In the genomic region with DNA sequence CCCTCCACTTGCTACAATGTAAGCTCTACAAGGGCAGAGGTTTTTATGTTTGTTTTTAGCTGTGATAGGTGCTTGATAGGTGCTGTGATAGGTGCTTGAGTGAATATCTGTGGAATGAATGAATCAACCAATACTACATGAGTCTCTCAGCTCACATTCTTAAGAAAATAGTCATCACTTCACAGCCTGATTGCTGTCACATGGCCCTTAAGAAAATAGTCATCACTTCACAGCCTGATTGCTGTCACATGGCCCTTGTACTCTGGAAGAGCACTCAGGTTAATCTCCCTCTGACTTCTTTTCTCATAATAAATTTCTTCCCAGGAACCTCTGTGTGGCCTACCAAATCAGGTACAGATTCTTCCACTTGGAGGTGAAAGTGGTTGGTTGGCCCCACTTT, we compare ENCODE assay signal across 13 cellular contexts.
A peak's percentile ranks its signal among the peaks of the same experiment; 100 is the strongest.
DNase-seq lines count a peak whose midpoint lies in the region; ATAC-seq and TF ChIP-seq lines count a peak whose summit lies in the region.
"Had no signal": no experiment of that assay in that cellular context is flagged by ENCODE, and none has a peak within 500 bp of the region (broad histone marks: within the 10 kb centered on the region; RNA-seq: fewer than 3 reads in every experiment).

No MANE protein-coding gene starts in this region.

- no peaks in the 10 kb centered on the region; the same call in 1 of the 2 replicates for H3K27me3 Mint-ChIP-seq in HFFc6 (ENCODE audit: insufficient read depth)
- H3K27me3 Mint-ChIP-seq in effector memory CD8-positive, alpha-beta T cell: peaks cover 6 to 14% of the 10 kb centered on the region in 2 donors
- H3K27me3 Mint-ChIP-seq in CD4-positive, alpha-beta T cell: peaks cover 21% of the 10 kb centered on the region

- H3K4me3 Mint-ChIP-seq in HFFc6: no peak overlapping the region
- H3K4me3 Mint-ChIP-seq in effector memory CD8-positive, alpha-beta T cell: no peak overlapping the region
- H3K4me3 Mint-ChIP-seq in CD4-positive, alpha-beta T cell: no peak overlapping the region
- H3K4me3 Mint-ChIP-seq: T-helper 1 cell treated with Interleukin-12 subunit alpha and Interleukin-12 subunit beta and Interleukin-4 antibody, amounts not matched to agents 30 μg/mL and 1 μg/mL, for 36 hours had no signal

- H3K36me3 Mint-ChIP-seq in HFFc6 (ENCODE audit: low read depth): no peaks in the 10 kb centered on the region
- H3K36me3 Mint-ChIP-seq in effector memory CD8-positive, alpha-beta T cell (ENCODE audit: insufficient read depth): no peaks in the 10 kb centered on the region
- no peaks in the 10 kb centered on the region for H3K36me3 Mint-ChIP-seq in CD4-positive, alpha-beta T cell (ENCODE audit: low read depth)

- H3K4me3 ChIP-seq in ACC112 (ENCODE audit: low read depth, low read length): no peak overlapping the region
- H3K4me3 ChIP-seq: body of pancreas, spleen had no signal

- DNase-seq in HFFc6 (peak; percentile 76), amniotic epithelial cell (ENCODE audit: low read depth) (peak; percentile 77), islet precursor cell (peak; percentile 75)
- no peak for DNase-seq in effector memory CD8-positive, alpha-beta T cell
- DNase-seq in CD4-positive, alpha-beta T cell: no peak
- DNase-seq: body of pancreas, C1 segment of cervical spinal cord, NCI-H526, spleen had no signal

- no peak for TF ChIP-seq CTCF in HFFc6 (IDR thresholded peaks at IDR 0.05)
- TF ChIP-seq CTCF in CD4-positive, alpha-beta T cell (IDR thresholded peaks at IDR 0.05): no peak

- H3K27ac ChIP-seq in ACC112 (ENCODE audit: low read depth, low read length): peak overlapping the region; percentile 18; the same call in 1 of the 2 replicates
- no peak overlapping the region for H3K27ac ChIP-seq in CD4-positive, alpha-beta T cell (ENCODE audit: low read depth, low read length)
- H3K27ac ChIP-seq: body of pancreas, spleen had no signal

- no peak overlapping the region for H3K27ac Mint-ChIP-seq in HFFc6
- no peak overlapping the region for H3K27ac Mint-ChIP-seq in effector memory CD8-positive, alpha-beta T cell
- no peak overlapping the region for H3K27ac Mint-ChIP-seq in CD4-positive, alpha-beta T cell
- H3K27ac Mint-ChIP-seq: T-helper 1 cell treated with Interleukin-12 subunit alpha and Interleukin-12 subunit beta and Interleukin-4 antibody, amounts not matched to agents 30 μg/mL and 1 μg/mL, for 36 hours had no signal

- H3K36me3 ChIP-seq in ACC112 (ENCODE audit: insufficient read depth, low read length): no peaks in the 10 kb centered on the region
- H3K36me3 ChIP-seq: spleen had no signal

- intact Hi-C loops in CD4-positive, alpha-beta T cell (cut with DNase I, micrococcal nuclease): no loop called here

- H3K4me1 Mint-ChIP-seq in HFFc6 (ENCODE audit: low read depth): peaks cover 23% of the 10 kb centered on the region; the same call in 1 of the 2 replicates
- no peaks in the 10 kb centered on the region for H3K4me1 Mint-ChIP-seq in effector memory CD8-positive, alpha-beta T cell (ENCODE audit: low read depth in 2 of 2)
- no peaks in the 10 kb centered on the region for H3K4me1 Mint-ChIP-seq in CD4-positive, alpha-beta T cell (ENCODE audit: low read depth)

- H3K4me1 ChIP-seq in ACC112 (ENCODE audit: control insufficient read depth, insufficient read depth, low read length, unreplicated experiment): peaks cover 9% of the 10 kb centered on the region
- H3K4me1 ChIP-seq: body of pancreas, spleen had no signal

- no peaks in the 10 kb centered on the region for H3K27me3 ChIP-seq in ACC112 (ENCODE audit: insufficient read depth, low read length)
- H3K27me3 ChIP-seq in CD4-positive, alpha-beta T cell (ENCODE audit: control insufficient read depth, insufficient read depth, low read length): no peaks in the 10 kb centered on the region
- H3K27me3 ChIP-seq: body of pancreas had no signal

- no peaks in the 10 kb centered on the region for H3K79me2 ChIP-seq in ACC112 (ENCODE audit: control insufficient read depth, insufficient read depth, low read length, unreplicated experiment)

- no peaks in the 10 kb centered on the region for H3K9me3 ChIP-seq in CD4-positive, alpha-beta T cell (ENCODE audit: control insufficient read depth, low read length)
- H3K9me3 ChIP-seq: body of pancreas, spleen had no signal

- ATAC-seq in effector memory CD8-positive, alpha-beta T cell (replicated peaks): no peak
- ATAC-seq in HG03354 (IDR thresholded peaks at IDR 0.05; ENCODE audit: poor library complexity, severe bottlenecking, unreplicated experiment): no peak
- no peak for ATAC-seq in HG03460 (IDR thresholded peaks at IDR 0.05; ENCODE audit: unreplicated experiment)
- no peak for ATAC-seq in CD4-positive, alpha-beta T cell (ENCODE audit: poor library complexity)
- ATAC-seq: body of pancreas had no signal

- CTCF ChIA-PET in CD4-positive, alpha-beta T cell (lab: Charles Lee): no interaction called here

- POLR2A ChIA-PET in CD4-positive, alpha-beta T cell (lab: Charles Lee): no interaction called here

- H3K9me3 Mint-ChIP-seq in HFFc6: no peaks in the 10 kb centered on the region
- no peaks in the 10 kb centered on the region for H3K9me3 Mint-ChIP-seq in effector memory CD8-positive, alpha-beta T cell
- no peaks in the 10 kb centered on the region for H3K9me3 Mint-ChIP-seq in CD4-positive, alpha-beta T cell
- H3K9me3 Mint-ChIP-seq: T-helper 1 cell treated with Interleukin-12 subunit alpha and Interleukin-12 subunit beta and Interleukin-4 antibody, amounts not matched to agents 30 μg/mL and 1 μg/mL, for 36 hours had no signal

- H2AFZ ChIP-seq in ACC112 (ENCODE audit: low read length, unreplicated experiment): no peak overlapping the region

Comparison
In these comparisons a context has a peak if more than half of its experiments do, and no peak if none do; other contexts are left out.
1. DNase-seq: peak in HFFc6 (single experiment), amniotic epithelial cell (single experiment) and islet precursor cell (single experiment); none in effector memory CD8-positive, alpha-beta T cell (0 of 3) and CD4-positive, alpha-beta T cell (0 of 10).